Comparison of ENCODE assay signal across 8 cellular contexts in the genomic region with DNA sequence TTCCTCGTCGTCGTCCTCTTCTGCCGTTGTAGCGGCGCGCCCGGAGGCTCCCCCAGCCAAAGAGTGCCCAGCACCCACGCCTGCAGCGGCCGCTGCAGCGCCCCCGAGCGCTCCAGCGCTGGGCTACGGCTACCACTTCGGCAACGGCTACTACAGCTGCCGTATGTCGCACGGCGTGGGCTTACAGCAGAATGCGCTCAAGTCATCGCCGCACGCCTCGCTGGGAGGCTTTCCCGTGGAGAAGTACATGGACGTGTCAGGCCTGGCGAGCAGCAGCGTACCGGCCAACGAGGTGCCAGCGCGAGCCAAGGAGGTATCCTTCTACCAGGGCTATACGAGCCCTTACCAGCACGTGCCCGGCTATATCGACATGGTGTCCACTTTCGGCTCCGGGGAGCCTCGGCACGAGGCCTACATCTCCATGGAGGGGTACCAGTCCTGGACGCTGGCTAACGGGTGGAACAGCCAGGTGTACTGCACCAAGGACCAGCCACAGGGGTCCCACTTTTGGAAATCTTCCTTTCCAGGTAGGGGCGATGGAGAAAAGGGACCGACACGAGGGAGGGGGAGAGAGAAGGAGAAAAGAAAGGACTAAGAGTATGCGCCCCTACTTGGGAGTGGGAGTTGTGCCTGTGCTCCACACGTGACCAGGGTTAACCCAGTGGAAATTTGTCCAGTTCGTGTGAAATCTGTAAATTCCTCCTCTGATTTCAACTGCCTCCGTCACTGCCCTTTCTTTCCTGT. TPM values are rescaled to one million over a fixed set of nuclear protein-coding genes. Genes with fewer than 3 reads are reported as not detected.
DNase-seq lines count a peak whose midpoint lies in the region; ATAC-seq and TF ChIP-seq lines count a peak whose summit lies in the region.

No MANE protein-coding gene starts in this region.

- H3K4me3 ChIP-seq in ascending aorta: peak overlapping the region; percentile 47 to 51
- H3K4me3 ChIP-seq in neural cell (ENCODE audit: low read length): peak overlapping the region; percentile 58

- H3K36me3 ChIP-seq in ascending aorta (no peaks in the 10 kb centered on the region), neural cell (ENCODE audit: insufficient read depth, low read length) (no peaks in the 10 kb centered on the region)

- ATAC-seq in HG03025 (IDR thresholded peaks at IDR 0.05; ENCODE audit: low FRiP score, unreplicated experiment) (no peak), HG03175 (IDR thresholded peaks at IDR 0.05; ENCODE audit: unreplicated experiment) (no peak)

- intact Hi-C loops in ascending aorta (cut with DNase I): loop anchor here (5.0 to 10.0 kb wide), 3 partner anchors 726 to 1759 kb away; partner anchors contain the start of gene SP9

- H3K27ac ChIP-seq in ascending aorta (no peak overlapping the region), neural cell (ENCODE audit: low read length) (no peak overlapping the region)

- H3K27me3 ChIP-seq in ascending aorta (peaks cover 63% of the 10 kb centered on the region), neural cell (ENCODE audit: insufficient read depth, low read depth, low read length) (peaks cover 99% of the 10 kb centered on the region)

- H3K4me1 ChIP-seq in ascending aorta: peaks cover 18 to 19% of the 10 kb centered on the region in 2 donors

- no peak for TF ChIP-seq RAD21 in neural cell (conservative IDR thresholded peaks at IDR 0.05)

- CTCF ChIA-PET in HEK293T (lab: Yijun Ruan, JAX): interaction anchor here (0.6 to 1.0 kb wide), 5 partner anchors 8 to 1173 kb away, joined by 3 to 4 read pairs (median 3); no protein-coding TSS in a partner anchor

- H3K79me2 ChIP-seq in neural cell (replicated peaks; ENCODE audit: insufficient read depth, low read length): no peaks in the 10 kb centered on the region

- no peak overlapping the region for H3K4me2 ChIP-seq in neural cell (ENCODE audit: low read length)

- H3K9ac ChIP-seq in neural cell (ENCODE audit: low read length): no peak overlapping the region

- no peaks in the 10 kb centered on the region for H3K9me3 ChIP-seq in ascending aorta
- no peaks in the 10 kb centered on the region for H3K9me3 ChIP-seq in neural cell (ENCODE audit: low read length)

- TF ChIP-seq CTCF in ascending aorta (IDR thresholded peaks at IDR 0.05) (no peak), neural cell (IDR thresholded peaks at IDR 0.05; ENCODE audit: poor library complexity, severe bottlenecking) (peak; percentile 39)

- DNase-seq in COLO668 (lab: John Stamatoyannopoulos, UW; ENCODE audit: unreplicated experiment): peak; percentile 71
- no peak for DNase-seq in HEK293T (ENCODE audit: extremely low spot score)
- DNase-seq in ascending aorta (ENCODE audit: low spot score in 2 of 2): peak in 1 of 2 donors; percentile 46
- DNase-seq in D341Med (ENCODE audit: low spot score): no peak
- DNase-seq in AG08396 (ENCODE audit: low spot score): no peak

- POLR2A ChIA-PET in HEK293T (lab: Yijun Ruan, JAX): interaction anchor here (0.8 to 6.5 kb wide), 5 partner anchors 11 to 92 kb away, joined by 3 to 117 read pairs (median 4); partner anchors contain the start of genes HOXD11 and LNPK

- H2AFZ ChIP-seq in neural cell (ENCODE audit: low read depth, low read length): no peak overlapping the region

- TF ChIP-seq EP300 in neural cell (conservative IDR thresholded peaks at IDR 0.05; ENCODE audit: poor library complexity, severe bottlenecking): no peak

- H3F3A ChIP-seq in neural cell (ENCODE audit: insufficient read depth, low read length, poor library complexity, severe bottlenecking): no peaks in the 10 kb centered on the region

- H3K9me2 ChIP-seq in neural cell (ENCODE audit: insufficient read depth, low read length): no peaks in the 10 kb centered on the region

- H4K20me1 ChIP-seq in neural cell (ENCODE audit: insufficient read depth): no peaks in the 10 kb centered on the region

TF ChIP-seq in HEK293T, 16 proteins besides CTCF, POLR2A, EP300 and RAD21:
- TF ChIP-seq SUZ12 (IDR thresholded peaks at IDR 0.05): no peak
- peak; percentile 94 for TF ChIP-seq L3MBTL2 (conservative IDR thresholded peaks at IDR 0.05)
TF ChIP-seq in HEK293T: peak in this region for 1.

TF ChIP-seq in neural cell, 6 proteins besides CTCF, POLR2A, EP300 and RAD21:
- TF ChIP-seq REST (IDR thresholded peaks at IDR 0.05; ENCODE audit: borderline replicate concordance) (no peak), EZH2 (IDR thresholded peaks at IDR 0.05; ENCODE audit: borderline replicate concordance, insufficient read depth, low read length, poor library complexity, severe bottlenecking) (no peak), MXI1 (conservative IDR thresholded peaks at IDR 0.05; ENCODE audit: poor library complexity, severe bottlenecking) (no peak), POLR2AphosphoS5 (IDR thresholded peaks at IDR 0.05) (no peak), TAF1 (IDR thresholded peaks at IDR 0.05; ENCODE audit: low read depth) (no peak), SMC3 (conservative IDR thresholded peaks at IDR 0.05; ENCODE audit: poor library complexity) (peak; percentile 30)
TF ChIP-seq in neural cell: peak in this region for 1.

RNA-seq across cellular contexts. Expression of gene HOXD13, which starts 0.8 kb away (rescaled TPM):
- total RNA-seq in ascending aorta: not detected
- not detected in 2 replicates for polyA plus RNA-seq in neural cell
- polyA minus RNA-seq in neural cell: not detected in 2 replicates

RNA-seq across cellular contexts. Expression of gene HOXD12, which starts 6.3 kb away (rescaled TPM):
- not detected for total RNA-seq in ascending aorta
- not detected in 2 replicates for polyA plus RNA-seq in neural cell
- polyA minus RNA-seq in neural cell: not detected in 2 replicates

RNA-seq across cellular contexts. Expression of gene EVX2, which starts 9.6 kb away (rescaled TPM):
- not detected for total RNA-seq in ascending aorta
- not detected in 2 replicates for polyA plus RNA-seq in neural cell
- polyA minus RNA-seq in neural cell: not detected in 2 replicates

RNA-seq across cellular contexts. Expression of gene HOXD11, which starts 13.8 kb away (rescaled TPM):
- not detected for total RNA-seq in ascending aorta
- not detected in 2 replicates for polyA plus RNA-seq in neural cell
- not detected in 2 replicates for polyA minus RNA-seq in neural cell

RNA-seq across cellular contexts. Expression of gene HOXD10, which starts 23.3 kb away (rescaled TPM):
- not detected for total RNA-seq in ascending aorta
- not detected in 2 replicates for polyA plus RNA-seq in neural cell
- not detected in 2 replicates for polyA minus RNA-seq in neural cell
